ENCODE assay signal across 20 cellular contexts in genomic region chr7:110827287-110827855, GRCh38.
"Had no signal": no experiment of that assay in that cellular context is flagged by ENCODE, and none has a peak within 500 bp of the region (broad histone marks: within the 10 kb centered on the region; RNA-seq: fewer than 3 reads in every experiment).

No MANE protein-coding gene starts in this region.

- DNase-seq: KBM-7, MG63, NCI-H1092, NCI-H1105 treated with DMSO at 0.1 percent for 48 hours, NCI-H1417 treated with DMSO at 0.1 percent for 48 hours, NCI-H187 treated with DMSO at 0.1 percent for 48 hours, NCI-H2029 treated with DMSO at 0.1 percent for 48 hours, NCI-H2171, NCI-H345, NCI-H446 treated with DMSO at 0.1 percent for 48 hours, NCI-H510A treated with DMSO at 0.1 percent for 48 hours, NCI-H526, Right ventricle myocardium superior, RPMI8226, SIG-M5, SK-N-SH, SW 1271, T-cell had no signal

- H3K27ac ChIP-seq: SJSA1 had no signal

- H3K4me1 ChIP-seq: SJSA1 had no signal

- H3K27me3 ChIP-seq: MG63, SJSA1 had no signal

- H3K9me2 ChIP-seq: SK-N-SH had no signal

- H3K4me3 ChIP-seq: MG63, SJSA1 had no signal

- H3K9ac ChIP-seq: SK-N-SH had no signal

- H3K4me2 ChIP-seq: SK-N-SH had no signal

- FAIRE-seq: RCC 7860 had no signal

- ATAC-seq: T-cell had no signal

- H3K9me3 ChIP-seq: MG63, SJSA1, SK-N-SH had no signal

- H3K36me3 ChIP-seq: MG63, SJSA1 had no signal
